10 cellular contexts compared by ENCODE assay signal in the genomic region with DNA sequence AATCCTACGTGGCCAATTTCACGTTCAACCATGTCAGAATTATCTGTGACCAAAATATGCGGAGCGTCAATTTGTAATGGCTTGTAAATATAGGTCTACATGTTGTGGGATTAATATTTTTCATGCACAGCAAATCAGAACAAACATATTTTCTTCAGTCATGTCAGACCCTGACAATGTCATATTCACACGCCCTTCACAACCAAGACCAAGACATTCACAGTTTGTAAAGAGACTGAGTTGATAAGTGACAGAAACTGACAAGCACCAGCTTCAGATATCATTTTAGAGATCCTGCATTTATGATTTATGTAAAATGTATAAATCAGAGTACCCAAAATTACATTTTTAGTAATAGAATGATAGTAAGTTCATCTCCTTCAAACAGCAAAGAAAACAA. TPM values are rescaled to one million over a fixed set of nuclear protein-coding genes. Genes with fewer than 3 reads are reported as not detected.
"Had no signal": no experiment of that assay in that cellular context is flagged by ENCODE, and none has a peak within 500 bp of the region (broad histone marks: within the 10 kb centered on the region; RNA-seq: fewer than 3 reads in every experiment).

No MANE protein-coding gene starts in this region.

- H3K4me3 Mint-ChIP-seq: IgD-negative memory B cell had no signal

- H3K4me2 ChIP-seq: KMS-11 had no signal

- H3K27ac ChIP-seq: HL-60, KMS-11 had no signal

- H3K27ac Mint-ChIP-seq: IgD-negative memory B cell had no signal

- H3K36me3 Mint-ChIP-seq: IgD-negative memory B cell had no signal

- H3K9ac ChIP-seq: KMS-11 had no signal

- H3K27me3 Mint-ChIP-seq: IgD-negative memory B cell had no signal

- H3K4me1 Mint-ChIP-seq: IgD-negative memory B cell had no signal

- FAIRE-seq: HepG2, HTR-8/SVneo, K562 had no signal

- H3K4me3 ChIP-seq: K562 had no signal

- ATAC-seq: HepG2, K562 had no signal

- DNase-seq: IMR-90, KBM-7, KG1 had no signal

RNA-seq across cellular contexts. Expression of a gene that starts 57.3 kb away (rescaled TPM):
- total RNA-seq: HT1080, K562 had no signal
- polyA plus RNA-seq: IgD-negative memory B cell had no signal
